1 cellular context compared by ENCODE assay signal in genomic region chr7:122470859-122471258, GRCh38.
TF ChIP-seq lines count a peak whose summit lies in the region.

No MANE protein-coding gene starts in this region.

TF ChIP-seq in H1, 55 proteins besides CTCF, POLR2A, EP300 and RAD21:
- TF ChIP-seq, protein P1, sequence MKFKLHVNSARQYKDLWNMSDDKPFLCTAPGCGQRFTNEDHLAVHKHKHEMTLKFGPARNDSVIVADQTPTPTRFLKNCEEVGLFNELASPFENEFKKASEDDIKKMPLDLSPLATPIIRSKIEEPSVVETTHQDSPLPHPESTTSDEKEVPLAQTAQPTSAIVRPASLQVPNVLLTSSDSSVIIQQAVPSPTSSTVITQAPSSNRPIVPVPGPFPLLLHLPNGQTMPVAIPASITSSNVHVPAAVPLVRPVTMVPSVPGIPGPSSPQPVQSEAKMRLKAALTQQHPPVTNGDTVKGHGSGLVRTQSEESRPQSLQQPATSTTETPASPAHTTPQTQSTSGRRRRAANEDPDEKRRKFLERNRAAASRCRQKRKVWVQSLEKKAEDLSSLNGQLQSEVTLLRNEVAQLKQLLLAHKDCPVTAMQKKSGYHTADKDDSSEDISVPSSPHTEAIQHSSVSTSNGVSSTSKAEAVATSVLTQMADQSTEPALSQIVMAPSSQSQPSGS (IDR thresholded peaks at IDR 0.05; ENCODE audit: low read length), result no peak
- TF ChIP-seq PHF8 (conservative IDR thresholded peaks at IDR 0.05; ENCODE audit: low read depth, low read length) (no peak), GABPA (IDR thresholded peaks at IDR 0.05; ENCODE audit: borderline replicate concordance, insufficient read depth, low read length) (no peak), HDAC2 (IDR thresholded peaks at IDR 0.05; ENCODE audit: borderline replicate concordance in 1 of 2, low read depth in 2 of 2, low read length in 2 of 2) (no peak), ASH2L (IDR thresholded peaks at IDR 0.05; ENCODE audit: low read length) (no peak), TEAD4 (IDR thresholded peaks at IDR 0.05; ENCODE audit: low read depth, low read length) (no peak), SIN3A (conservative IDR thresholded peaks at IDR 0.05 in 1 of 2, IDR thresholded peaks at IDR 0.05 in 1 of 2; ENCODE audit: low read depth in 1 of 2, low read length in 2 of 2) (no peak), BACH1 (IDR thresholded peaks at IDR 0.05; ENCODE audit: low read length) (no peak), SP2 (IDR thresholded peaks at IDR 0.05; ENCODE audit: low read length) (no peak)
TF ChIP-seq in H1: peak in this region for 0.
